ENCODE assay signal across 8 cellular contexts in genomic region chr3:143849854-143850549, GRCh38. TPM values are rescaled to one million over a fixed set of nuclear protein-coding genes. Genes with fewer than 3 reads are reported as not detected.
DNase-seq lines count a peak whose midpoint lies in the region; ATAC-seq and TF ChIP-seq lines count a peak whose summit lies in the region.

No MANE protein-coding gene starts in this region.

- peaks cover 52% of the 10 kb centered on the region for H3K4me1 Mint-ChIP-seq in activated T-helper 2 cell treated with anti-CD3 and anti-CD28 coated beads, Interferon-gamma antibody, Interleukin-2, Interleukin-4, amounts not matched to agents 10 μg/mL and 5 μg/mL and 100 μg/mL, durations not matched to agents 14 hours and 24 hours and 36 hours (ENCODE audit: low read depth)
- peaks cover 31% of the 10 kb centered on the region for H3K4me1 Mint-ChIP-seq in GM23338

- H3K9me2 ChIP-seq in GM23338 (ENCODE audit: insufficient read depth): peaks cover 12% of the 10 kb centered on the region; the same call in 1 of the 2 replicates

- H3K4me1 ChIP-seq in testis (peaks cover 10% of the 10 kb centered on the region), GM23338 (ENCODE audit: insufficient read depth) (peaks cover 23% of the 10 kb centered on the region)

- no peak for DNase-seq in activated T-helper 2 cell treated with anti-CD3 and anti-CD28 coated beads, Interferon-gamma antibody, Interleukin-2, Interleukin-4, amounts not matched to agents 10 μg/mL and 5 μg/mL and 100 μg/mL, durations not matched to agents 14 hours and 24 hours and 36 hours (ENCODE audit: low spot score)
- peak; percentile 47 for DNase-seq in non-pigmented ciliary epithelial cell (ENCODE audit: low read depth)
- no peak for DNase-seq in NCI-H345 (lab: John Stamatoyannopoulos, UW)
- no peak for DNase-seq in medulla oblongata (ENCODE audit: extremely low spot score)
- no peak for DNase-seq in testis
- no peak for DNase-seq in GM23338 (ENCODE audit: low spot score)

- no peaks in the 10 kb centered on the region for H3K9me3 ChIP-seq in testis

- no peak overlapping the region for H3K27ac Mint-ChIP-seq in activated T-helper 2 cell treated with anti-CD3 and anti-CD28 coated beads, Interferon-gamma antibody, Interleukin-2, Interleukin-4, amounts not matched to agents 10 μg/mL and 5 μg/mL and 100 μg/mL, durations not matched to agents 14 hours and 24 hours and 36 hours
- H3K27ac Mint-ChIP-seq in GM23338: no peak overlapping the region

- H3K27me3 ChIP-seq in testis (no peaks in the 10 kb centered on the region), GM23338 (ENCODE audit: insufficient read depth) (no peaks in the 10 kb centered on the region)

- H2AFZ ChIP-seq in GM23338: no peak overlapping the region; the same call in 1 of the 2 replicates

- H3K79me2 ChIP-seq in GM23338 (replicated peaks; ENCODE audit: insufficient read depth): no peaks in the 10 kb centered on the region

- peak overlapping the region; percentile 40 for H3K4me3 Mint-ChIP-seq in activated T-helper 2 cell treated with anti-CD3 and anti-CD28 coated beads, Interferon-gamma antibody, Interleukin-2, Interleukin-4, amounts not matched to agents 10 μg/mL and 5 μg/mL and 100 μg/mL, durations not matched to agents 14 hours and 24 hours and 36 hours (ENCODE audit: low read depth)
- H3K4me3 Mint-ChIP-seq in GM23338: no peak overlapping the region

- H4K20me1 ChIP-seq in GM23338 (replicated peaks; ENCODE audit: insufficient read depth): no peaks in the 10 kb centered on the region

- ATAC-seq in GM18517 (IDR thresholded peaks at IDR 0.05; ENCODE audit: unreplicated experiment) (peak; percentile 53), HG02884 (IDR thresholded peaks at IDR 0.05; ENCODE audit: unreplicated experiment) (peak; percentile 54), GM23338 (no peak)

- peaks cover 11% of the 10 kb centered on the region for H3K27me3 Mint-ChIP-seq in activated T-helper 2 cell treated with anti-CD3 and anti-CD28 coated beads, Interferon-gamma antibody, Interleukin-2, Interleukin-4, amounts not matched to agents 10 μg/mL and 5 μg/mL and 100 μg/mL, durations not matched to agents 14 hours and 24 hours and 36 hours (ENCODE audit: low read depth)
- H3K27me3 Mint-ChIP-seq in GM23338 (ENCODE audit: insufficient read depth, low read depth, poor library complexity): peaks cover 4% of the 10 kb centered on the region

- TF ChIP-seq POLR2A in testis (IDR thresholded peaks at IDR 0.05): no peak

- H3K4me3 ChIP-seq in testis (no peak overlapping the region), GM23338 (no peak overlapping the region)

- no peaks in the 10 kb centered on the region for H3K9me3 Mint-ChIP-seq in activated T-helper 2 cell treated with anti-CD3 and anti-CD28 coated beads, Interferon-gamma antibody, Interleukin-2, Interleukin-4, amounts not matched to agents 10 μg/mL and 5 μg/mL and 100 μg/mL, durations not matched to agents 14 hours and 24 hours and 36 hours
- H3K9me3 Mint-ChIP-seq in GM23338: no peaks in the 10 kb centered on the region

- H3K4me2 ChIP-seq in GM23338: no peak overlapping the region

- TF ChIP-seq CTCF in testis (IDR thresholded peaks at IDR 0.05): no peak
- no peak for TF ChIP-seq CTCF in GM23338 (conservative IDR thresholded peaks at IDR 0.05; ENCODE audit: low read depth in 2 of 2)

- 38 to 46% methylated on average over 4 of the region's 4 CpGs for whole genome bisulfite sequencing in testis, 2 donors

- H3F3A ChIP-seq in GM23338 (replicated peaks; ENCODE audit: low read depth): no peaks in the 10 kb centered on the region

- intact Hi-C loops in activated T-helper 2 cell treated with anti-CD3 and anti-CD28 coated beads, Interferon-gamma antibody, Interleukin-2, Interleukin-4, amounts not matched to agents 10 μg/mL and 5 μg/mL and 100 μg/mL, durations not matched to agents 14 hours and 24 hours and 36 hours (cut with micrococcal nuclease): loop anchor here (2.0 to 10.0 kb wide), 3 partner anchors 35 to 405 kb away; no protein-coding TSS in a partner anchor
- intact Hi-C loops in testis (cut with DNase I; ENCODE audit: low total_unique reads): no loop called here

- no peaks in the 10 kb centered on the region for H3K36me3 Mint-ChIP-seq in activated T-helper 2 cell treated with anti-CD3 and anti-CD28 coated beads, Interferon-gamma antibody, Interleukin-2, Interleukin-4, amounts not matched to agents 10 μg/mL and 5 μg/mL and 100 μg/mL, durations not matched to agents 14 hours and 24 hours and 36 hours (ENCODE audit: low read depth)
- H3K36me3 Mint-ChIP-seq in GM23338 (ENCODE audit: low read depth): no peaks in the 10 kb centered on the region

- H3K36me3 ChIP-seq in testis (ENCODE audit: low read depth, missing control alignments): no peaks in the 10 kb centered on the region
- no peaks in the 10 kb centered on the region for H3K36me3 ChIP-seq in GM23338 (ENCODE audit: insufficient read depth)

- H3K27ac ChIP-seq in testis: no peak overlapping the region
- H3K27ac ChIP-seq in GM23338 (ENCODE audit: low read depth): no peak overlapping the region

TF ChIP-seq in GM23338, 12 proteins besides CTCF, POLR2A, EP300 and RAD21 (continues in another document):
- TF ChIP-seq POLR2AphosphoS5 (IDR thresholded peaks at IDR 0.05; ENCODE audit: low read depth) (no peak), EZH2 (IDR thresholded peaks at IDR 0.05; ENCODE audit: low read depth, unreplicated experiment) (no peak), STAT1 (IDR thresholded peaks at IDR 0.05; ENCODE audit: unreplicated experiment) (no peak)
- TF ChIP-seq, protein P1, sequence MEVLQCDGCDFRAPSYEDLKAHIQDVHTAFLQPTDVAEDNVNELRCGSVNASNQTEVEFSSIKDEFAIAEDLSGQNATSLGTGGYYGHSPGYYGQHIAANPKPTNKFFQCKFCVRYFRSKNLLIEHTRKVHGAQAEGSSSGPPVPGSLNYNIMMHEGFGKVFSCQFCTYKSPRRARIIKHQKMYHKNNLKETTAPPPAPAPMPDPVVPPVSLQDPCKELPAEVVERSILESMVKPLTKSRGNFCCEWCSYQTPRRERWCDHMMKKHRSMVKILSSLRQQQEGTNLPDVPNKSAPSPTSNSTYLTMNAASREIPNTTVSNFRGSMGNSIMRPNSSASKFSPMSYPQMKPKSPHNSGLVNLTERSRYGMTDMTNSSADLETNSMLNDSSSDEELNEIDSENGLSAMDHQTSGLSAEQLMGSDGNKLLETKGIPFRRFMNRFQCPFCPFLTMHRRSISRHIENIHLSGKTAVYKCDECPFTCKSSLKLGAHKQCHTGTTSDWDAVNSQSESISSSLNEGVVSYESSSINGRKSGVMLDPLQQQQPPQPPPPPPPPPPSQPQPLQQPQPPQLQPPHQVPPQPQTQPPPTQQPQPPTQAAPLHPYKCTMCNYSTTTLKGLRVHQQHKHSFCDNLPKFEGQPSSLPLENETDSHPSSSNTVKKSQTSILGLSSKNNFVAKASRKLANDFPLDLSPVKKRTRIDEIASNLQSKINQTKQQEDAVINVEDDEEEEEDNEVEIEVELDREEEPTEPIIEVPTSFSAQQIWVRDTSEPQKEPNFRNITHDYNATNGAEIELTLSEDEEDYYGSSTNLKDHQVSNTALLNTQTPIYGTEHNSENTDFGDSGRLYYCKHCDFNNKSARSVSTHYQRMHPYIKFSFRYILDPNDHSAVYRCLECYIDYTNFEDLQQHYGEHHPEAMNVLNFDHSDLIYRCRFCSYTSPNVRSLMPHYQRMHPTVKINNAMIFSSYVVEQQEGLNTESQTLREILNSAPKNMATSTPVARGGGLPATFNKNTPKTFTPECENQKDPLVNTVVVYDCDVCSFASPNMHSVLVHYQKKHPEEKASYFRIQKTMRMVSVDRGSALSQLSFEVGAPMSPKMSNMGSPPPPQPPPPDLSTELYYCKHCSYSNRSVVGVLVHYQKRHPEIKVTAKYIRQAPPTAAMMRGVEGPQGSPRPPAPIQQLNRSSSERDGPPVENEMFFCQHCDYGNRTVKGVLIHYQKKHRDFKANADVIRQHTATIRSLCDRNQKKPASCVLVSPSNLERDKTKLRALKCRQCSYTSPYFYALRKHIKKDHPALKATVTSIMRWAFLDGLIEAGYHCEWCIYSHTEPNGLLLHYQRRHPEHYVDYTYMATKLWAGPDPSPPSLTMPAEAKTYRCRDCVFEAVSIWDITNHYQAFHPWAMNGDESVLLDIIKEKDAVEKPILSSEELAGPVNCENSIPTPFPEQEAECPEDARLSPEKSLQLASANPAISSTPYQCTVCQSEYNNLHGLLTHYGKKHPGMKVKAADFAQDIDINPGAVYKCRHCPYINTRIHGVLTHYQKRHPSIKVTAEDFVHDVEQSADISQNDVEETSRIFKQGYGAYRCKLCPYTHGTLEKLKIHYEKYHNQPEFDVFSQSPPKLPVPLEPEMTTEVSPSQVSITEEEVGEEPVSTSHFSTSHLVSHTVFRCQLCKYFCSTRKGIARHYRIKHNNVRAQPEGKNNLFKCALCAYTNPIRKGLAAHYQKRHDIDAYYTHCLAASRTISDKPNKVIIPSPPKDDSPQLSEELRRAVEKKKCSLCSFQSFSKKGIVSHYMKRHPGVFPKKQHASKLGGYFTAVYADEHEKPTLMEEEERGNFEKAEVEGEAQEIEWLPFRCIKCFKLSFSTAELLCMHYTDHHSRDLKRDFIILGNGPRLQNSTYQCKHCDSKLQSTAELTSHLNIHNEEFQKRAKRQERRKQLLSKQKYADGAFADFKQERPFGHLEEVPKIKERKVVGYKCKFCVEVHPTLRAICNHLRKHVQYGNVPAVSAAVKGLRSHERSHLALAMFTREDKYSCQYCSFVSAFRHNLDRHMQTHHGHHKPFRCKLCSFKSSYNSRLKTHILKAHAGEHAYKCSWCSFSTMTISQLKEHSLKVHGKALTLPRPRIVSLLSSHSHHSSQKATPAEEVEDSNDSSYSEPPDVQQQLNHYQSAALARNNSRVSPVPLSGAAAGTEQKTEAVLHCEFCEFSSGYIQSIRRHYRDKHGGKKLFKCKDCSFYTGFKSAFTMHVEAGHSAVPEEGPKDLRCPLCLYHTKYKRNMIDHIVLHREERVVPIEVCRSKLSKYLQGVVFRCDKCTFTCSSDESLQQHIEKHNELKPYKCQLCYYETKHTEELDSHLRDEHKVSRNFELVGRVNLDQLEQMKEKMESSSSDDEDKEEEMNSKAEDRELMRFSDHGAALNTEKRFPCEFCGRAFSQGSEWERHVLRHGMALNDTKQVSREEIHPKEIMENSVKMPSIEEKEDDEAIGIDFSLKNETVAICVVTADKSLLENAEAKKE (CRISPR knock-in tag; IDR thresholded peaks at IDR 0.05): no peak

RNA-seq across cellular contexts. Expression of gene SLC9A9, which starts 1.7 kb away (rescaled TPM):
- total RNA-seq in activated T-helper 2 cell treated with anti-CD3 and anti-CD28 coated beads, Interferon-gamma antibody, Interleukin-2, Interleukin-4, amounts not matched to agents 10 μg/mL and 5 μg/mL and 100 μg/mL, durations not matched to agents 14 hours and 24 hours and 36 hours: 1.6 and 2.0 TPM in 2 replicates
- 1 to 10 TPM; 2.7 to 6.6 TPM for total RNA-seq in testis
- polyA plus RNA-seq in testis (ENCODE audit: insufficient read depth, low read depth, low replicate concordance): 4.3 TPM
- total RNA-seq in GM23338 (2014; rRNA removed; shearing (Covaris generic)): 0.93 and 1.6 TPM in 2 replicates
- 0.66 and 1.3 TPM in 2 replicates for polyA plus RNA-seq in GM23338 (2016; fragmentation: Nextera tagmentation; extraction: Ambion mirVana)
